ENCODE assay signal across 16 cellular contexts in genomic region chr2:21438949-21439348, GRCh38.
DNase-seq lines count a peak whose midpoint lies in the region; ATAC-seq, FAIRE-seq and TF ChIP-seq lines count a peak whose summit lies in the region.
"Had no signal": no experiment of that assay in that cellular context is flagged by ENCODE, and none has a peak within 500 bp of the region (broad histone marks: within the 10 kb centered on the region; RNA-seq: fewer than 3 reads in every experiment).

No MANE protein-coding gene starts in this region.

- H3K79me2 ChIP-seq in GM23338 (replicated peaks; ENCODE audit: insufficient read depth), result no peaks in the 10 kb centered on the region

- no peak overlapping the region for H3K27ac ChIP-seq in GM23338 (ENCODE audit: low read depth)
- H3K27ac ChIP-seq: cardiac muscle cell, RWPE1 had no signal

- H3K9me2 ChIP-seq in GM23338 (ENCODE audit: insufficient read depth), result no peaks in the 10 kb centered on the region

- no peaks in the 10 kb centered on the region for H3F3A ChIP-seq in GM23338 (replicated peaks; ENCODE audit: low read depth)

- H3K4me3 ChIP-seq in epithelial cell of proximal tubule (ENCODE audit: low read depth, low read length), result no peak overlapping the region
- H3K4me3 ChIP-seq in GM23338, result no peak overlapping the region
- H3K4me3 ChIP-seq: cardiac muscle cell had no signal

- H3K36me3 ChIP-seq in GM23338 (ENCODE audit: insufficient read depth), result 0 out of 2 replicates have a peak, but pooled peaks cover 3% of the 10 kb centered on the region
- H3K36me3 ChIP-seq: cardiac muscle cell had no signal

- no peaks in the 10 kb centered on the region for H4K20me1 ChIP-seq in GM23338 (replicated peaks; ENCODE audit: insufficient read depth)

- peaks cover 12% of the 10 kb centered on the region; the same call in 2 of the 3 replicates for H3K4me1 Mint-ChIP-seq in GM23338

- H3K4me2 ChIP-seq in GM23338, result no peak overlapping the region

- peak; percentile 38 for FAIRE-seq in HTR-8/SVneo (lab: Jason Lieb, UNC)

- DNase-seq in HTR-8/SVneo (ENCODE audit: insufficient read length, low spot score) (peak; percentile 45), epithelial cell of proximal tubule (ENCODE audit: low read depth) (peak; percentile 41), stromal cell of bone marrow (ENCODE audit: low read depth) (peak; percentile 2), GM23338 (ENCODE audit: low spot score) (no peak), DMS114 treated with DMSO at 0.1 percent for 48 hours (lab: John Stamatoyannopoulos, UW; ENCODE audit: unreplicated experiment) (no peak)
- DNase-seq: activated CD4-positive, alpha-beta T cell treated with anti-CD3 and anti-CD28 coated beads, Interleukin-2, amount 50 U/mL, for 48 hours; mesendoderm; NCI-H1105 treated with DMSO at 0.1 percent for 48 hours; NCI-H526; occipital lobe; T-helper 9 cell had no signal

- ATAC-seq in GM19025 (IDR thresholded peaks at IDR 0.05; ENCODE audit: low read depth, unreplicated experiment), result peak; percentile 59
- no peak for ATAC-seq in GM23338
- no peak for ATAC-seq in GM19397 (IDR thresholded peaks at IDR 0.05; ENCODE audit: unreplicated experiment)
- no peak for ATAC-seq in HG03159 (IDR thresholded peaks at IDR 0.05; ENCODE audit: unreplicated experiment)

- H3K36me3 Mint-ChIP-seq in GM23338 (ENCODE audit: low read depth), result peaks cover 3% of the 10 kb centered on the region; the same call in 1 of the 3 replicates

- H3K4me3 Mint-ChIP-seq in GM23338, result no peak overlapping the region

- TF ChIP-seq CTCF in epithelial cell of proximal tubule (conservative IDR thresholded peaks at IDR 0.05; ENCODE audit: low read depth, low read length) (no peak), GM23338 (conservative IDR thresholded peaks at IDR 0.05; ENCODE audit: low read depth in 2 of 2) (no peak)

- H3K27me3 ChIP-seq in GM23338 (ENCODE audit: insufficient read depth), result no peaks in the 10 kb centered on the region
- H3K27me3 ChIP-seq: cardiac muscle cell had no signal

- peaks cover 2% of the 10 kb centered on the region for H3K27me3 Mint-ChIP-seq in GM23338 (ENCODE audit: insufficient read depth, low read depth, poor library complexity)

- H3K27ac Mint-ChIP-seq in GM23338, result no peak overlapping the region

- H2AFZ ChIP-seq in GM23338, result no peak overlapping the region

- peaks cover 6% of the 10 kb centered on the region; the same call in 1 of the 3 replicates for H3K9me3 Mint-ChIP-seq in GM23338

- H3K4me1 ChIP-seq in GM23338 (ENCODE audit: insufficient read depth), result peaks cover 4% of the 10 kb centered on the region; the same call in 1 of the 2 replicates

TF ChIP-seq in GM23338, 12 proteins besides CTCF, POLR2A, EP300 and RAD21 (continues in another document):
- TF ChIP-seq POLR2AphosphoS5 (IDR thresholded peaks at IDR 0.05; ENCODE audit: low read depth) (no peak), NANOG (IDR thresholded peaks at IDR 0.05; ENCODE audit: borderline replicate concordance) (no peak), EZH2 (IDR thresholded peaks at IDR 0.05; ENCODE audit: low read depth, unreplicated experiment) (no peak), ETS1 (IDR thresholded peaks at IDR 0.05) (no peak), EZH2phosphoT487 (IDR thresholded peaks at IDR 0.05; ENCODE audit: unreplicated experiment) (no peak), STAT1 (IDR thresholded peaks at IDR 0.05; ENCODE audit: unreplicated experiment) (no peak), ZNF331 (CRISPR knock-in tag; IDR thresholded peaks at IDR 0.05; ENCODE audit: low read depth) (no peak), ZNF114 (CRISPR knock-in tag; IDR thresholded peaks at IDR 0.05) (no peak), ZNF462 (CRISPR knock-in tag; IDR thresholded peaks at IDR 0.05) (no peak), CREB1 (CRISPR knock-in tag; IDR thresholded peaks at IDR 0.05; ENCODE audit: low read depth) (no peak)

Comparison
In these comparisons a context has a peak if more than half of its experiments do, and no peak if none do; other contexts are left out.
1. DNase-seq: peak in HTR-8/SVneo (single experiment), epithelial cell of proximal tubule (single experiment) and stromal cell of bone marrow (single experiment); none in GM23338 (single experiment) and DMS114 treated with DMSO at 0.1 percent for 48 hours (single experiment).